ENCODE assay signal across 8 cellular contexts in genomic region chr7:140059288-140060242, GRCh38. TPM values are rescaled to one million over a fixed set of nuclear protein-coding genes. Genes with fewer than 3 reads are reported as not detected.
DNase-seq lines count a peak whose midpoint lies in the region; ATAC-seq and TF ChIP-seq lines count a peak whose summit lies in the region.

No MANE protein-coding gene starts in this region.

- POLR2A ChIA-PET in naive thymus-derived CD4-positive, alpha-beta T cell (lab: Charles Lee): interaction anchor here (0.6 kb wide), 1 partner anchor 116 kb away, joined by 3 read pairs; no protein-coding TSS in a partner anchor

- peaks cover 36 to 40% of the 10 kb centered on the region in 2 donors for H3K4me1 ChIP-seq in naive thymus-derived CD4-positive, alpha-beta T cell (ENCODE audit: control insufficient read depth in 2 of 2, insufficient read depth in 2 of 2, low read length in 2 of 2)
- no peaks in the 10 kb centered on the region for H3K4me1 ChIP-seq in aorta (ENCODE audit: control insufficient read depth in 1 of 2, insufficient read depth in 2 of 2, low read length in 2 of 2)

- no peak for TF ChIP-seq CTCF in choroid plexus epithelial cell (conservative IDR thresholded peaks at IDR 0.05; ENCODE audit: low read depth, low read length)

- intact Hi-C loops in naive thymus-derived CD4-positive, alpha-beta T cell (cut with micrococcal nuclease): loop anchor here (5.0 to 10.0 kb wide), 14 partner anchors 243 to 1597 kb away; partner anchors contain the start of genes ADCK2 (in 1 of the 2), AGK (in 1 of the 2), BRAF (in 1 of the 2) and FMC1 (in 1 of the 2)
- intact Hi-C loops in aorta (cut with DNase I): no loop called here
- intact Hi-C loops in sciatic nerve (cut with DNase I): loop anchor here (1.0 kb wide), 1 partner anchor 12 kb away; no protein-coding TSS in a partner anchor

- no peaks in the 10 kb centered on the region for H3K27me3 Mint-ChIP-seq in T-helper 2 cell treated with Interferon-gamma antibody and Interleukin-4, amounts not matched to agents 5 μg/mL and 100 μg/mL, for 36 hours (ENCODE audit: low read depth)
- H3K27me3 Mint-ChIP-seq in naive thymus-derived CD4-positive, alpha-beta T cell: no peaks in the 10 kb centered on the region

- peaks cover 49% of the 10 kb centered on the region for H3K4me1 Mint-ChIP-seq in T-helper 2 cell treated with Interferon-gamma antibody and Interleukin-4, amounts not matched to agents 5 μg/mL and 100 μg/mL, for 36 hours (ENCODE audit: low read depth)
- H3K4me1 Mint-ChIP-seq in naive thymus-derived CD4-positive, alpha-beta T cell: peaks cover 44 to 82% (median 69%) of the 10 kb centered on the region in 7 donors

- H3K27me3 ChIP-seq in naive thymus-derived CD4-positive, alpha-beta T cell (ENCODE audit: control insufficient read depth in 2 of 2, insufficient read depth in 2 of 2, low read length in 2 of 2): no peaks in the 10 kb centered on the region
- H3K27me3 ChIP-seq in aorta (ENCODE audit: control insufficient read depth in 1 of 2, insufficient read depth in 2 of 2, low read length in 1 of 2): no peaks in the 10 kb centered on the region

- peak overlapping the region; percentile 87 for H3K27ac Mint-ChIP-seq in T-helper 2 cell treated with Interferon-gamma antibody and Interleukin-4, amounts not matched to agents 5 μg/mL and 100 μg/mL, for 36 hours
- H3K27ac Mint-ChIP-seq in naive thymus-derived CD4-positive, alpha-beta T cell: peak overlapping the region; percentile 59 to 94 (median 86)

- H3K4me3 ChIP-seq in choroid plexus epithelial cell (ENCODE audit: low read depth, low read length) (no peak overlapping the region), aorta (ENCODE audit: low read length in 2 of 2) (no peak overlapping the region)
- no peak overlapping the region for H3K4me3 ChIP-seq in naive thymus-derived CD4-positive, alpha-beta T cell (ENCODE audit: low read length)

- no peak overlapping the region for H3K27ac ChIP-seq in naive thymus-derived CD4-positive, alpha-beta T cell (ENCODE audit: low read depth, low read length)
- peak overlapping the region in 1 of 2 donors; percentile 69 for H3K27ac ChIP-seq in aorta (ENCODE audit: low read depth in 1 of 2, low read length in 2 of 2)

- peak; percentile 73 for DNase-seq in HPDE6-E6E7 (ENCODE audit: extremely low spot score)
- no peak for DNase-seq in T-helper 2 cell treated with Interferon-gamma antibody and Interleukin-4, amounts not matched to agents 5 μg/mL and 100 μg/mL, for 36 hours (ENCODE audit: low spot score)
- DNase-seq in choroid plexus epithelial cell (ENCODE audit: low read depth): peak; percentile 83
- DNase-seq in naive thymus-derived CD4-positive, alpha-beta T cell: peak in 3 of 9 donors; percentile 20 to 45 (median 25)
- DNase-seq in aorta: peak; percentile 87 to 90
- no peak for DNase-seq in NCI-H1930 (lab: John Stamatoyannopoulos, UW)
- DNase-seq in sciatic nerve (ENCODE audit: low spot score): no peak

- no peaks in the 10 kb centered on the region for H3K9me3 ChIP-seq in naive thymus-derived CD4-positive, alpha-beta T cell (ENCODE audit: control insufficient read depth in 2 of 3, low read length in 3 of 3)
- H3K9me3 ChIP-seq in aorta (ENCODE audit: control insufficient read depth, low read length): no peaks in the 10 kb centered on the region

- peaks cover 46% of the 10 kb centered on the region for H3K36me3 Mint-ChIP-seq in T-helper 2 cell treated with Interferon-gamma antibody and Interleukin-4, amounts not matched to agents 5 μg/mL and 100 μg/mL, for 36 hours (ENCODE audit: low read depth)
- H3K36me3 Mint-ChIP-seq in naive thymus-derived CD4-positive, alpha-beta T cell: peaks cover 4 to 35% (median 9%) of the 10 kb centered on the region in 5 donors

- 41% methylated on average over 11 of the region's 11 CpGs for WGBS in aorta, 2 donors

- H3K4me3 Mint-ChIP-seq in T-helper 2 cell treated with Interferon-gamma antibody and Interleukin-4, amounts not matched to agents 5 μg/mL and 100 μg/mL, for 36 hours: peak overlapping the region; percentile 84
- peak overlapping the region; percentile 67 to 94 (median 89) for H3K4me3 Mint-ChIP-seq in naive thymus-derived CD4-positive, alpha-beta T cell

- peaks cover 0 to 27% (median 3%) of the 10 kb centered on the region in 3 experiments for H3K36me3 ChIP-seq in naive thymus-derived CD4-positive, alpha-beta T cell (ENCODE audit: control insufficient read depth in 2 of 3, insufficient read depth in 3 of 3, low read length in 3 of 3)
- no peaks in the 10 kb centered on the region for H3K36me3 ChIP-seq in aorta (ENCODE audit: control insufficient read depth in 1 of 2, insufficient read depth in 2 of 2, low read length in 1 of 2)

- no peak for ATAC-seq in naive thymus-derived CD4-positive, alpha-beta T cell
- ATAC-seq in aorta (ENCODE audit: low FRiP score): peak; percentile 6
- ATAC-seq in sciatic nerve: no peak
- ATAC-seq in GM21423 (IDR thresholded peaks at IDR 0.05; ENCODE audit: unreplicated experiment): no peak

- CTCF ChIA-PET in naive thymus-derived CD4-positive, alpha-beta T cell (lab: Charles Lee): no interaction called here

- H3K9me3 Mint-ChIP-seq in T-helper 2 cell treated with Interferon-gamma antibody and Interleukin-4, amounts not matched to agents 5 μg/mL and 100 μg/mL, for 36 hours: no peaks in the 10 kb centered on the region
- H3K9me3 Mint-ChIP-seq in naive thymus-derived CD4-positive, alpha-beta T cell: peaks cover 0 to 5% (median 0%) of the 10 kb centered on the region in 11 donors

RNA-seq across cellular contexts. Expression of gene PARP12, which starts 3.2 kb away (rescaled TPM):
- total RNA-seq in naive thymus-derived CD4-positive, alpha-beta T cell: 100 to 1,000 TPM in 2 of 5 experiments, 10 to 100 TPM in 3; 66.2 to 145 (median 94.5) TPM
- polyA plus RNA-seq in naive thymus-derived CD4-positive, alpha-beta T cell: 10 to 100 TPM; 26.2 to 28.8 TPM
- total RNA-seq in aorta (10 to 100 TPM; 42.6 to 43.5 TPM), sciatic nerve (41.8 TPM)
- 10 to 100 TPM; 14.7 to 36.9 TPM for polyA plus RNA-seq in aorta

Comparison
In these comparisons a context has a peak if more than half of its experiments do, and no peak if none do; other contexts are left out.
1. DNase-seq: peak in HPDE6-E6E7 (single experiment), choroid plexus epithelial cell (single experiment) and aorta (2 of 2); none in T-helper 2 cell treated with Interferon-gamma antibody and Interleukin-4, amounts not matched to agents 5 μg/mL and 100 μg/mL, for 36 hours (single experiment), NCI-H1930 (0 of 2) and sciatic nerve (single experiment).
2. intact Hi-C loops: an anchor here in naive thymus-derived CD4-positive, alpha-beta T cell (5.0 to 10.0 kb wide) and sciatic nerve (1.0 kb wide); none called in aorta.